12 cellular contexts compared by ENCODE assay signal in genomic region chr11:11916981-11917399, GRCh38.
DNase-seq lines count a peak whose midpoint lies in the region; ATAC-seq, FAIRE-seq and TF ChIP-seq lines count a peak whose summit lies in the region.
"Had no signal": no experiment of that assay in that cellular context is flagged by ENCODE, and none has a peak within 500 bp of the region (broad histone marks: within the 10 kb centered on the region; RNA-seq: fewer than 3 reads in every experiment).

No MANE protein-coding gene starts in this region.

- H3K4me2 ChIP-seq in astrocyte (ENCODE audit: low read length): no peak overlapping the region

- H3K27me3 ChIP-seq in astrocyte (ENCODE audit: insufficient read depth, low read length) (no peaks in the 10 kb centered on the region), right atrium auricular region (no peaks in the 10 kb centered on the region)

- H3K4me3 ChIP-seq in astrocyte (ENCODE audit: insufficient read depth, low read depth, low read length): no peak overlapping the region
- H3K4me3 ChIP-seq in right atrium auricular region: no peak overlapping the region
- H3K4me3 ChIP-seq: GM12878 had no signal

- H3K27ac ChIP-seq in astrocyte (ENCODE audit: low read depth, low read length): no peak overlapping the region
- H3K27ac ChIP-seq in right atrium auricular region: peak overlapping the region; percentile 32 to 47

- H3K9me3 ChIP-seq in astrocyte (ENCODE audit: insufficient read depth, low read depth, low read length) (no peaks in the 10 kb centered on the region), right atrium auricular region (no peaks in the 10 kb centered on the region)

- H3K4me3 Mint-ChIP-seq in activated naive CD4-positive, alpha-beta T cell treated with anti-CD3 and anti-CD28 coated beads, Interleukin-2, amount 50 U/mL, for 24 hours: no peak overlapping the region
- H3K4me3 Mint-ChIP-seq in astrocyte (ENCODE audit: unreplicated experiment): peak overlapping the region; percentile 35

- peak overlapping the region; percentile 91 for H3K27ac Mint-ChIP-seq in activated naive CD4-positive, alpha-beta T cell treated with anti-CD3 and anti-CD28 coated beads, Interleukin-2, amount 50 U/mL, for 24 hours
- H3K27ac Mint-ChIP-seq in astrocyte (ENCODE audit: unreplicated experiment): peak overlapping the region; percentile 93

- no peaks in the 10 kb centered on the region for H4K20me1 ChIP-seq in astrocyte (ENCODE audit: insufficient read depth, low read length)

- no peaks in the 10 kb centered on the region for H3K9me3 Mint-ChIP-seq in activated naive CD4-positive, alpha-beta T cell treated with anti-CD3 and anti-CD28 coated beads, Interleukin-2, amount 50 U/mL, for 24 hours
- H3K9me3 Mint-ChIP-seq in astrocyte (ENCODE audit: unreplicated experiment): no peaks in the 10 kb centered on the region

- no peak for ATAC-seq in HG03439 (IDR thresholded peaks at IDR 0.05; ENCODE audit: unreplicated experiment)
- ATAC-seq: GM12878 had no signal

- no peak overlapping the region for H2AFZ ChIP-seq in astrocyte (ENCODE audit: low read depth, low read length)

- H3K36me3 ChIP-seq in astrocyte (ENCODE audit: insufficient read depth, low read length) (peaks cover 10% of the 10 kb centered on the region), right atrium auricular region (no peaks in the 10 kb centered on the region)

- TF ChIP-seq CTCF in astrocyte (IDR thresholded peaks at IDR 0.05; ENCODE audit: insufficient read depth, low read depth, low read length): no peak
- no peak for TF ChIP-seq CTCF in right atrium auricular region (IDR thresholded peaks at IDR 0.05)

- H3K4me1 Mint-ChIP-seq in activated naive CD4-positive, alpha-beta T cell treated with anti-CD3 and anti-CD28 coated beads, Interleukin-2, amount 50 U/mL, for 24 hours: peaks cover 14% of the 10 kb centered on the region
- H3K4me1 Mint-ChIP-seq in astrocyte (ENCODE audit: low read depth, unreplicated experiment): peaks cover 22% of the 10 kb centered on the region

- peaks cover 13% of the 10 kb centered on the region for H3K36me3 Mint-ChIP-seq in activated naive CD4-positive, alpha-beta T cell treated with anti-CD3 and anti-CD28 coated beads, Interleukin-2, amount 50 U/mL, for 24 hours
- H3K36me3 Mint-ChIP-seq in astrocyte (ENCODE audit: low read depth, unreplicated experiment): peaks cover 3% of the 10 kb centered on the region

- no peak overlapping the region for H3K9ac ChIP-seq in astrocyte (ENCODE audit: low read length)

- peak; percentile 78 for FAIRE-seq in astrocyte (lab: Jason Lieb, UNC)
- FAIRE-seq: GM12878 had no signal

- H3K4me1 ChIP-seq in astrocyte (ENCODE audit: insufficient read depth, low read length) (no peaks in the 10 kb centered on the region), right atrium auricular region (peaks cover 0 to 9% of the 10 kb centered on the region in 2 donors)

- no peaks in the 10 kb centered on the region for H3K27me3 Mint-ChIP-seq in activated naive CD4-positive, alpha-beta T cell treated with anti-CD3 and anti-CD28 coated beads, Interleukin-2, amount 50 U/mL, for 24 hours
- H3K27me3 Mint-ChIP-seq in astrocyte (ENCODE audit: low read depth, unreplicated experiment): no peaks in the 10 kb centered on the region

- DNase-seq in activated naive CD4-positive, alpha-beta T cell treated with anti-CD3 and anti-CD28 coated beads, Interleukin-2, amount 50 U/mL, for 16 hours: no peak
- peak; percentile 94 for DNase-seq in astrocyte (ENCODE audit: low read depth)
- DNase-seq in right atrium auricular region (ENCODE audit: low spot score): no peak
- peak; percentile 63 for DNase-seq in stromal cell of bone marrow (ENCODE audit: low read depth)
- no peak for DNase-seq in UCSD-AML1 (lab: John Stamatoyannopoulos, UW; ENCODE audit: unreplicated experiment)
- DNase-seq in activated CD4-positive, CD25-positive, alpha-beta regulatory T cell treated with anti-CD3 and anti-CD28 coated beads, Interleukin-2, amount 50 U/mL, for 72 hours: no peak
- DNase-seq: foreskin melanocyte, nucleus accumbens, T-helper 2 cell had no signal

- no peaks in the 10 kb centered on the region for H3K79me2 ChIP-seq in astrocyte (ENCODE audit: insufficient read depth, low read length)

Comparison
In these comparisons a context has a peak if more than half of its experiments do, and no peak if none do; other contexts are left out.
1. DNase-seq: peak in astrocyte (single experiment) and stromal cell of bone marrow (single experiment); none in activated naive CD4-positive, alpha-beta T cell treated with anti-CD3 and anti-CD28 coated beads, Interleukin-2, amount 50 U/mL, for 16 hours (single experiment), right atrium auricular region (single experiment), UCSD-AML1 (single experiment) and activated CD4-positive, CD25-positive, alpha-beta regulatory T cell treated with anti-CD3 and anti-CD28 coated beads, Interleukin-2, amount 50 U/mL, for 72 hours (single experiment).